In the genomic region with DNA sequence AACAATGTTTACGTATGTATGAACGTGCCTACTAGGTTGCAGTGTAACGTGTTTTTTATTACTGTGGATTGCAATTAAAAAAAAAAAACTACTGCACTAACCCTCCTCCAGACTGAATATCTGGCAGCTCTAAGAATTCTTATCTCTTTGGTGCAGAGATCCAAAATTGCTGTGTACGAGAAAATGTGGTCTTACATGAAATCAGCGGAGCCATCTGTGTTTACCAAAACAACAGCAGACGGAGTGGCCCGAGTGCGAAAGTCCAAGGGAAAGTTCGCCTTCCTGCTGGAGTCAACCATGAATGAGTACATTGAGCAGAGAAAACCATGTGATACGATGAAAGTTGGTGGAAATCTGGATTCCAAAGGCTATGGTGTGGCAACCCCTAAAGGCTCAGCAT, we compare ENCODE assay signal across 1 cellular context.
TF ChIP-seq lines count a peak whose summit lies in the region.

No MANE protein-coding gene starts in this region.

TF ChIP-seq in K562, 482 proteins besides CTCF, POLR2A, EP300 and RAD21 (continued from another document and continues in another):
- TF ChIP-seq, protein P1, sequence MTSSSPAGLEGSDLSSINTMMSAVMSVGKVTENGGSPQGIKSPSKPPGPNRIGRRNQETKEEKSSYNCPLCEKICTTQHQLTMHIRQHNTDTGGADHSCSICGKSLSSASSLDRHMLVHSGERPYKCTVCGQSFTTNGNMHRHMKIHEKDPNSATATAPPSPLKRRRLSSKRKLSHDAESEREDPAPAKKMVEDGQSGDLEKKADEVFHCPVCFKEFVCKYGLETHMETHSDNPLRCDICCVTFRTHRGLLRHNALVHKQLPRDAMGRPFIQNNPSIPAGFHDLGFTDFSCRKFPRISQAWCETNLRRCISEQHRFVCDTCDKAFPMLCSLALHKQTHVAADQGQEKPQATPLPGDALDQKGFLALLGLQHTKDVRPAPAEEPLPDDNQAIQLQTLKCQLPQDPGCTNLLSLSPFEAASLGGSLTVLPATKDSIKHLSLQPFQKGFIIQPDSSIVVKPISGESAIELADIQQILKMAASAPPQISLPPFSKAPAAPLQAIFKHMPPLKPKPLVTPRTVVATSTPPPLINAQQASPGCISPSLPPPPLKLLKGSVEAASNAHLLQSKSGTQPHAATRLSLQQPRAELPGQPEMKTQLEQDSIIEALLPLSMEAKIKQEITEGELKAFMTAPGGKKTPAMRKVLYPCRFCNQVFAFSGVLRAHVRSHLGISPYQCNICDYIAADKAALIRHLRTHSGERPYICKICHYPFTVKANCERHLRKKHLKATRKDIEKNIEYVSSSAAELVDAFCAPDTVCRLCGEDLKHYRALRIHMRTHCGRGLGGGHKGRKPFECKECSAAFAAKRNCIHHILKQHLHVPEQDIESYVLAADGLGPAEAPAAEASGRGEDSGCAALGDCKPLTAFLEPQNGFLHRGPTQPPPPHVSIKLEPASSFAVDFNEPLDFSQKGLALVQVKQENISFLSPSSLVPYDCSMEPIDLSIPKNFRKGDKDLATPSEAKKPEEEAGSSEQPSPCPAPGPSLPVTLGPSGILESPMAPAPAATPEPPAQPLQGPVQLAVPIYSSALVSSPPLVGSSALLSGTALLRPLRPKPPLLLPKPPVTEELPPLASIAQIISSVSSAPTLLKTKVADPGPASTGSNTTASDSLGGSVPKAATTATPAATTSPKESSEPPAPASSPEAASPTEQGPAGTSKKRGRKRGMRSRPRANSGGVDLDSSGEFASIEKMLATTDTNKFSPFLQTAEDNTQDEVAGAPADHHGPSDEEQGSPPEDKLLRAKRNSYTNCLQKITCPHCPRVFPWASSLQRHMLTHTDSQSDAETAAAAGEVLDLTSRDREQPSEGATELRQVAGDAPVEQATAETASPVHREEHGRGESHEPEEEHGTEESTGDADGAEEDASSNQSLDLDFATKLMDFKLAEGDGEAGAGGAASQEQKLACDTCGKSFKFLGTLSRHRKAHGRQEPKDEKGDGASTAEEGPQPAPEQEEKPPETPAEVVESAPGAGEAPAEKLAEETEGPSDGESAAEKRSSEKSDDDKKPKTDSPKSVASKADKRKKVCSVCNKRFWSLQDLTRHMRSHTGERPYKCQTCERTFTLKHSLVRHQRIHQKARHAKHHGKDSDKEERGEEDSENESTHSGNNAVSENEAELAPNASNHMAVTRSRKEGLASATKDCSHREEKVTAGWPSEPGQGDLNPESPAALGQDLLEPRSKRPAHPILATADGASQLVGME (CRISPR knock-in tag; IDR thresholded peaks at IDR 0.05), result no peak
- TF ChIP-seq, protein P2, sequence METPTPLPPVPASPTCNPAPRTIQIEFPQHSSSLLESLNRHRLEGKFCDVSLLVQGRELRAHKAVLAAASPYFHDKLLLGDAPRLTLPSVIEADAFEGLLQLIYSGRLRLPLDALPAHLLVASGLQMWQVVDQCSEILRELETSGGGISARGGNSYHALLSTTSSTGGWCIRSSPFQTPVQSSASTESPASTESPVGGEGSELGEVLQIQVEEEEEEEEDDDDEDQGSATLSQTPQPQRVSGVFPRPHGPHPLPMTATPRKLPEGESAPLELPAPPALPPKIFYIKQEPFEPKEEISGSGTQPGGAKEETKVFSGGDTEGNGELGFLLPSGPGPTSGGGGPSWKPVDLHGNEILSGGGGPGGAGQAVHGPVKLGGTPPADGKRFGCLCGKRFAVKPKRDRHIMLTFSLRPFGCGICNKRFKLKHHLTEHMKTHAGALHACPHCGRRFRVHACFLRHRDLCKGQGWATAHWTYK (CRISPR knock-in tag; IDR thresholded peaks at IDR 0.05), result no peak
- TF ChIP-seq, protein P3, sequence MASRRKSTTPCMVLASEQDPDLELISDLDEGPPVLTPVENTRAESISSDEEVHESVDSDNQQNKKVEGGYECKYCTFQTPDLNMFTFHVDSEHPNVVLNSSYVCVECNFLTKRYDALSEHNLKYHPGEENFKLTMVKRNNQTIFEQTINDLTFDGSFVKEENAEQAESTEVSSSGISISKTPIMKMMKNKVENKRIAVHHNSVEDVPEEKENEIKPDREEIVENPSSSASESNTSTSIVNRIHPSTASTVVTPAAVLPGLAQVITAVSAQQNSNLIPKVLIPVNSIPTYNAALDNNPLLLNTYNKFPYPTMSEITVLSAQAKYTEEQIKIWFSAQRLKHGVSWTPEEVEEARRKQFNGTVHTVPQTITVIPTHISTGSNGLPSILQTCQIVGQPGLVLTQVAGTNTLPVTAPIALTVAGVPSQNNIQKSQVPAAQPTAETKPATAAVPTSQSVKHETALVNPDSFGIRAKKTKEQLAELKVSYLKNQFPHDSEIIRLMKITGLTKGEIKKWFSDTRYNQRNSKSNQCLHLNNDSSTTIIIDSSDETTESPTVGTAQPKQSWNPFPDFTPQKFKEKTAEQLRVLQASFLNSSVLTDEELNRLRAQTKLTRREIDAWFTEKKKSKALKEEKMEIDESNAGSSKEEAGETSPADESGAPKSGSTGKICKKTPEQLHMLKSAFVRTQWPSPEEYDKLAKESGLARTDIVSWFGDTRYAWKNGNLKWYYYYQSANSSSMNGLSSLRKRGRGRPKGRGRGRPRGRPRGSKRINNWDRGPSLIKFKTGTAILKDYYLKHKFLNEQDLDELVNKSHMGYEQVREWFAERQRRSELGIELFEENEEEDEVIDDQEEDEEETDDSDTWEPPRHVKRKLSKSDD (conservative IDR thresholded peaks at IDR 0.05; ENCODE audit: low read length), result no peak
- no peak for TF ChIP-seq ZNF785 (CRISPR knock-in tag; IDR thresholded peaks at IDR 0.05)
- TF ChIP-seq, protein P4, sequence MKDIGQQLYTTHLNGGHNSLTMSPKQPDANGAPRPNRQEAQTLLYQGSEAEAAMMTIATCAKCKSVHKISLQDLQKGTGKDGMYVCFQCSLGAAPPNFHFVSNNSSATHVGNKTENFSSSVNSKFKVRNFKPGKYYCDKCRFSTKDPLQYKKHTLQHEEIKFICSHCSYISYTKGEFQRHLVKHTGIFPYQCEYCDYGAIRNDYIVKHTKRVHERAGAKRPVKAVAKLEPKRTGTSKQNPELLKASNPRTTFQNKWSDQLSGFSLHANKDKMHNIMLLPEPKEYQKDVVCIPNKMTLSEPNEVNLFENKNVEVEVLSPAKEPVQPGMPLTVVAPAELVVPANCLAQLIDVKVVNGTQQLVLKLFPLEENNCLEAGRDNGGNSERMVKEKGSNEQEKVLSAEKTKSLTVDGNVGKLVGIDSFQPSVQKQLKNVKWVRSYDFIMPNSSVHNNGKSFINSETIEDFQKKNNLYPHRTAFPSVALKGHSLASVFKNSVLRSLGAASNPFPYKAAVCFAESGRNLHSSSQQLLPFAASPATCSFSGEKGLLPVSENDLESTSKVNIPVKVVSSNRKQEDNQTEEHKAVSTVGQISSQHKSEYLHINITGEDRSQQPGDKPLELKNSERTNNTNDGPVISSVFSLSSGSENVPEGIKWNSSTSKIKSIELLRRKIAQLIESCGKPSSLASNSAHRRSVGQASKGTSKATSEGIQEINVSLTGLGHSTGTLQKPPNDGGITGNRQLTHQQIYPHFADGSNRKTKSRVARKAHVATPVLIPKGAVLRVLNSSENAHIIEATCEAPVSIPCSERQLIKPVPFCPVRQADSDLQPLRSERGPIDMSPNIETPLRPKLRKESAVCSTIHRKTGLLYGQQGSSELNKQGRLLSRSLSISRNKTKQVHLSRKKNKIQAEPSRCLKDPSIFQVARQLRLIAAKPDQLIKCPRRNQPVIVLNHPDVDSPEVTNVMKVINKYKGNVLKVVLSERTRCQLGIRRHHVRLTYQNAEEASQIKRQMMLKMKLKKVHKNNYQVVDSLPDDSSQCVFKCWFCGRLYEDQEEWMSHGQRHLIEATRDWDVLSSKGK (CRISPR knock-in tag; IDR thresholded peaks at IDR 0.05), result no peak
- TF ChIP-seq TCF7L2 (IDR thresholded peaks at IDR 0.05; ENCODE audit: low read depth, low read length), result no peak
- no peak for TF ChIP-seq MTA3 (IDR thresholded peaks at IDR 0.05; ENCODE audit: borderline replicate concordance)
- TF ChIP-seq, protein P5, sequence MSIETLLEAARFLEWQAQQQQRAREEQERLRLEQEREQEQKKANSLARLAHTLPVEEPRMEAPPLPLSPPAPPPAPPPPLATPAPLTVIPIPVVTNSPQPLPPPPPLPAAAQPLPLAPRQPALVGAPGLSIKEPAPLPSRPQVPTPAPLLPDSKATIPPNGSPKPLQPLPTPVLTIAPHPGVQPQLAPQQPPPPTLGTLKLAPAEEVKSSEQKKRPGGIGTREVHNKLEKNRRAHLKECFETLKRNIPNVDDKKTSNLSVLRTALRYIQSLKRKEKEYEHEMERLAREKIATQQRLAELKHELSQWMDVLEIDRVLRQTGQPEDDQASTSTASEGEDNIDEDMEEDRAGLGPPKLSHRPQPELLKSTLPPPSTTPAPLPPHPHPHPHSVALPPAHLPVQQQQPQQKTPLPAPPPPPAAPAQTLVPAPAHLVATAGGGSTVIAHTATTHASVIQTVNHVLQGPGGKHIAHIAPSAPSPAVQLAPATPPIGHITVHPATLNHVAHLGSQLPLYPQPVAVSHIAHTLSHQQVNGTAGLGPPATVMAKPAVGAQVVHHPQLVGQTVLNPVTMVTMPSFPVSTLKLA (conservative IDR thresholded peaks at IDR 0.05), result 0 out of 4 replicates have a peak, but pooled peaks of 1 of the 2 experiments have one; percentile 45
- no peak for TF ChIP-seq MGA (IDR thresholded peaks at IDR 0.05)
- no peak for TF ChIP-seq ETV1 (tag; conservative IDR thresholded peaks at IDR 0.05; ENCODE audit: low read depth)
- TF ChIP-seq, protein P6, sequence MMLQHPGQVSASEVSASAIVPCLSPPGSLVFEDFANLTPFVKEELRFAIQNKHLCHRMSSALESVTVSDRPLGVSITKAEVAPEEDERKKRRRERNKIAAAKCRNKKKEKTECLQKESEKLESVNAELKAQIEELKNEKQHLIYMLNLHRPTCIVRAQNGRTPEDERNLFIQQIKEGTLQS (IDR thresholded peaks at IDR 0.05), result no peak; the same call in 1 of the 2 replicates
- TF ChIP-seq, protein P6 (CRISPR knock-in tag; conservative IDR thresholded peaks at IDR 0.05), result no peak
- no peak for TF ChIP-seq BRF1 (IDR thresholded peaks at IDR 0.05; ENCODE audit: borderline replicate concordance, extremely low read depth, insufficient read length)
- no peak for TF ChIP-seq ESRRB (CRISPR knock-in tag; IDR thresholded peaks at IDR 0.05; ENCODE audit: borderline replicate concordance)
- TF ChIP-seq ELF2 (CRISPR knock-in tag; IDR thresholded peaks at IDR 0.05), result no peak
- peak; percentile 26; the same call in 1 of the 2 replicates for TF ChIP-seq ESRRA (IDR thresholded peaks at IDR 0.05; ENCODE audit: borderline replicate concordance, low read depth)
- TF ChIP-seq BHLHE40 (IDR thresholded peaks at IDR 0.05; ENCODE audit: low read length), result peak; percentile 50; the same call in 1 of the 2 replicates
